In genomic region chrX:49164589-49165360, GRCh38 we compare ENCODE assay signal across 8 cellular contexts. TPM values are rescaled to one million over a fixed set of nuclear protein-coding genes. Genes with fewer than 3 reads are reported as not detected.
DNase-seq lines count a peak whose midpoint lies in the region; ATAC-seq and TF ChIP-seq lines count a peak whose summit lies in the region.

No MANE protein-coding gene starts in this region.

- H3K79me2 ChIP-seq in mammary epithelial cell (ENCODE audit: insufficient read depth, low read length): peaks cover 8% of the 10 kb centered on the region

- H2AFZ ChIP-seq in mammary epithelial cell (ENCODE audit: low read depth, low read length): no peak overlapping the region

- intact Hi-C loops in mammary epithelial cell (cut with micrococcal nuclease) (no loop called here), posterior vena cava (cut with DNase I) (loop anchor here in 1 of 2 donors (5.0 kb wide), 1 partner anchor 648 kb away; no protein-coding TSS in a partner anchor)

- H3K27me3 Mint-ChIP-seq in naive thymus-derived CD8-positive, alpha-beta T cell: no peaks in the 10 kb centered on the region

- H4K20me1 ChIP-seq in mammary epithelial cell (ENCODE audit: insufficient read depth, low read length): no peaks in the 10 kb centered on the region

- POLR2A ChIA-PET in HEK293 (lab: Yijun Ruan, JAX): interaction anchor here (1.5 kb wide), 1 partner anchor 26 kb away, joined by 4 read pairs; no protein-coding TSS in a partner anchor
- POLR2A ChIA-PET in naive thymus-derived CD8-positive, alpha-beta T cell (lab: Charles Lee): interaction anchor here (0.6 to 1.5 kb wide), 5 partner anchors 9 to 454 kb away, joined by 3 read pairs; partner anchors contain the start of gene GPKOW

- CTCF ChIA-PET in HEK293 (lab: Yijun Ruan, JAX): interaction anchor here (0.6 to 1.6 kb wide), 4 partner anchors 9 to 714 kb away, joined by 3 to 5 read pairs (median 4); no protein-coding TSS in a partner anchor
- CTCF ChIA-PET in mammary epithelial cell (lab: Charles Lee; ENCODE audit: low non-redundant PET): no interaction called here

- 86% methylated on average over 25 of the region's 31 CpGs for WGBS in mammary epithelial cell (ENCODE audit: low coverage, missing lambda C conversion rate)

- H3K27ac ChIP-seq in HEK293 (ENCODE audit: extremely low read depth, low read depth, low read length) (peak overlapping the region; percentile 73; the same call in 1 of the 2 replicates), mammary epithelial cell (ENCODE audit: insufficient read depth, low read depth, low read length) (no peak overlapping the region)

- H3K27me3 ChIP-seq in mammary epithelial cell (ENCODE audit: insufficient read depth, low read length): no peaks in the 10 kb centered on the region

- DNase-seq in AG08396 (ENCODE audit: low spot score): peak; percentile 12
- no peak for DNase-seq in mammary epithelial cell
- no peak for DNase-seq in naive thymus-derived CD8-positive, alpha-beta T cell
- DNase-seq in posterior vena cava (ENCODE audit: low spot score): no peak

- H3K9ac ChIP-seq in mammary epithelial cell (ENCODE audit: insufficient read depth, low read length): no peak overlapping the region

- H3K4me2 ChIP-seq in mammary epithelial cell (ENCODE audit: insufficient read depth, low read depth, low read length): peak overlapping the region; percentile 83

- H3K9me3 Mint-ChIP-seq in naive thymus-derived CD8-positive, alpha-beta T cell: no peaks in the 10 kb centered on the region

- in situ Hi-C loops in mammary epithelial cell (cut with MboI; ENCODE audit: low sequenced_read_pairs in 2 of 2): no loop called here

- no peak for TF ChIP-seq CTCF in HEK293 (tag by site-specific recombination; IDR thresholded peaks at IDR 0.05)
- no peak for TF ChIP-seq CTCF in mammary epithelial cell (conservative IDR thresholded peaks at IDR 0.05 in 1 of 2, IDR thresholded peaks at IDR 0.05 in 1 of 2; ENCODE audit: extremely low read depth in 1 of 2, insufficient read depth in 1 of 2, low read depth in 1 of 2, low read length in 2 of 2)

- peaks cover 15 to 36% (median 31%) of the 10 kb centered on the region in 4 donors for H3K4me1 Mint-ChIP-seq in naive thymus-derived CD8-positive, alpha-beta T cell

- no peaks in the 10 kb centered on the region for H3K36me3 Mint-ChIP-seq in naive thymus-derived CD8-positive, alpha-beta T cell

- H3K9me3 ChIP-seq in HEK293 (ENCODE audit: control insufficient read depth, insufficient read depth, low read depth, low read length) (no peaks in the 10 kb centered on the region), mammary epithelial cell (replicated peaks; ENCODE audit: insufficient read depth, low read length) (no peaks in the 10 kb centered on the region)

- peak overlapping the region in 9 of 10 donors; percentile 31 to 94 (median 92) for H3K27ac Mint-ChIP-seq in naive thymus-derived CD8-positive, alpha-beta T cell

- H3K4me1 ChIP-seq in HEK293 (ENCODE audit: control insufficient read depth, insufficient read depth, low read length): peaks cover 7% of the 10 kb centered on the region
- H3K4me1 ChIP-seq in mammary epithelial cell (ENCODE audit: insufficient read depth, low read length): peaks cover 7% of the 10 kb centered on the region

- BruUV-seq in mammary epithelial cell (replicated peaks; lab: Mats Ljungman, UMichigan): no TSS peak

- H3K4me3 ChIP-seq in HEK293 (ENCODE audit: low read depth, low read length) (no peak overlapping the region), mammary epithelial cell (replicated peaks in 1 of 3; ENCODE audit: insufficient read depth in 1 of 3, low read depth in 2 of 3, low read length in 3 of 3) (no peak overlapping the region)

- H3K4me3 Mint-ChIP-seq in naive thymus-derived CD8-positive, alpha-beta T cell: peak overlapping the region; percentile 29 to 86 (median 80)

- H3K36me3 ChIP-seq in HEK293 (ENCODE audit: control insufficient read depth in 2 of 2, insufficient read depth in 1 of 2, low read length in 2 of 2) (no peaks in the 10 kb centered on the region), mammary epithelial cell (ENCODE audit: insufficient read depth, low read length) (no peaks in the 10 kb centered on the region)

- dilution Hi-C loops in mammary epithelial cell (cut with HindIII; ENCODE audit: low sequenced_read_pairs): no loop called here

- ATAC-seq in naive thymus-derived CD8-positive, alpha-beta T cell: no peak
- no peak for ATAC-seq in GM21423 (IDR thresholded peaks at IDR 0.05; ENCODE audit: unreplicated experiment)
- no peak for ATAC-seq in GM19035 (IDR thresholded peaks at IDR 0.05; ENCODE audit: unreplicated experiment)
- ATAC-seq in GM21786 (IDR thresholded peaks at IDR 0.05; ENCODE audit: unreplicated experiment): no peak

TF ChIP-seq in HEK293, 187 proteins besides CTCF, POLR2A, EP300 and RAD21 (continues in another document):
- TF ChIP-seq KLF8 (tag by site-specific recombination; IDR thresholded peaks at IDR 0.05) (no peak), ZBTB17 (tag by site-specific recombination; IDR thresholded peaks at IDR 0.05) (no peak), ZFP69B (tag by site-specific recombination; IDR thresholded peaks at IDR 0.05) (no peak), ZNF48 (tag by site-specific recombination; IDR thresholded peaks at IDR 0.05) (no peak), ZNF571 (tag by site-specific recombination; IDR thresholded peaks at IDR 0.05) (no peak), ZSCAN23 (tag by site-specific recombination; IDR thresholded peaks at IDR 0.05) (no peak), ZNF114 (tag by site-specific recombination; IDR thresholded peaks at IDR 0.05) (no peak)
- TF ChIP-seq, protein P1, sequence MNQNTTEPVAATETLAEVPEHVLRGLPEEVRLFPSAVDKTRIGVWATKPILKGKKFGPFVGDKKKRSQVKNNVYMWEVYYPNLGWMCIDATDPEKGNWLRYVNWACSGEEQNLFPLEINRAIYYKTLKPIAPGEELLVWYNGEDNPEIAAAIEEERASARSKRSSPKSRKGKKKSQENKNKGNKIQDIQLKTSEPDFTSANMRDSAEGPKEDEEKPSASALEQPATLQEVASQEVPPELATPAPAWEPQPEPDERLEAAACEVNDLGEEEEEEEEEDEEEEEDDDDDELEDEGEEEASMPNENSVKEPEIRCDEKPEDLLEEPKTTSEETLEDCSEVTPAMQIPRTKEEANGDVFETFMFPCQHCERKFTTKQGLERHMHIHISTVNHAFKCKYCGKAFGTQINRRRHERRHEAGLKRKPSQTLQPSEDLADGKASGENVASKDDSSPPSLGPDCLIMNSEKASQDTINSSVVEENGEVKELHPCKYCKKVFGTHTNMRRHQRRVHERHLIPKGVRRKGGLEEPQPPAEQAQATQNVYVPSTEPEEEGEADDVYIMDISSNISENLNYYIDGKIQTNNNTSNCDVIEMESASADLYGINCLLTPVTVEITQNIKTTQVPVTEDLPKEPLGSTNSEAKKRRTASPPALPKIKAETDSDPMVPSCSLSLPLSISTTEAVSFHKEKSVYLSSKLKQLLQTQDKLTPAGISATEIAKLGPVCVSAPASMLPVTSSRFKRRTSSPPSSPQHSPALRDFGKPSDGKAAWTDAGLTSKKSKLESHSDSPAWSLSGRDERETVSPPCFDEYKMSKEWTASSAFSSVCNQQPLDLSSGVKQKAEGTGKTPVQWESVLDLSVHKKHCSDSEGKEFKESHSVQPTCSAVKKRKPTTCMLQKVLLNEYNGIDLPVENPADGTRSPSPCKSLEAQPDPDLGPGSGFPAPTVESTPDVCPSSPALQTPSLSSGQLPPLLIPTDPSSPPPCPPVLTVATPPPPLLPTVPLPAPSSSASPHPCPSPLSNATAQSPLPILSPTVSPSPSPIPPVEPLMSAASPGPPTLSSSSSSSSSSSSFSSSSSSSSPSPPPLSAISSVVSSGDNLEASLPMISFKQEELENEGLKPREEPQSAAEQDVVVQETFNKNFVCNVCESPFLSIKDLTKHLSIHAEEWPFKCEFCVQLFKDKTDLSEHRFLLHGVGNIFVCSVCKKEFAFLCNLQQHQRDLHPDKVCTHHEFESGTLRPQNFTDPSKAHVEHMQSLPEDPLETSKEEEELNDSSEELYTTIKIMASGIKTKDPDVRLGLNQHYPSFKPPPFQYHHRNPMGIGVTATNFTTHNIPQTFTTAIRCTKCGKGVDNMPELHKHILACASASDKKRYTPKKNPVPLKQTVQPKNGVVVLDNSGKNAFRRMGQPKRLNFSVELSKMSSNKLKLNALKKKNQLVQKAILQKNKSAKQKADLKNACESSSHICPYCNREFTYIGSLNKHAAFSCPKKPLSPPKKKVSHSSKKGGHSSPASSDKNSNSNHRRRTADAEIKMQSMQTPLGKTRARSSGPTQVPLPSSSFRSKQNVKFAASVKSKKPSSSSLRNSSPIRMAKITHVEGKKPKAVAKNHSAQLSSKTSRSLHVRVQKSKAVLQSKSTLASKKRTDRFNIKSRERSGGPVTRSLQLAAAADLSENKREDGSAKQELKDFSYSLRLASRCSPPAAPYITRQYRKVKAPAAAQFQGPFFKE (tag by site-specific recombination; IDR thresholded peaks at IDR 0.05; ENCODE audit: borderline replicate concordance): no peak

RNA-seq across cellular contexts. Expression of gene MAGIX, which starts 2.2 kb away (rescaled TPM):
- 1 to 10 TPM; 1.4 to 2.8 TPM for total RNA-seq in mammary epithelial cell
- polyA plus RNA-seq in mammary epithelial cell: 1.3 TPM
- not detected for polyA minus RNA-seq in mammary epithelial cell
- 1 to 10 TPM in 1 of 2 experiments, under 1 TPM in 1; 0.96 to 1.2 TPM for total RNA-seq in naive thymus-derived CD8-positive, alpha-beta T cell
- polyA plus RNA-seq in naive thymus-derived CD8-positive, alpha-beta T cell: under 1 TPM; 0.52 to 0.77 (median 0.71) TPM
- total RNA-seq in posterior vena cava: 1 to 10 TPM; 1.3 to 2.8 TPM

RNA-seq across cellular contexts. Expression of gene PLP2, which starts 6.9 kb away (rescaled TPM):
- total RNA-seq in mammary epithelial cell (100 to 1,000 TPM in 1 of 2 donors, 10 to 100 TPM in 1; 68.5 to 377 TPM), posterior vena cava (100 to 1,000 TPM; 187 to 238 TPM)
- polyA plus RNA-seq in mammary epithelial cell: 629 TPM
- 468 TPM for polyA minus RNA-seq in mammary epithelial cell
- total RNA-seq in naive thymus-derived CD8-positive, alpha-beta T cell: 1 to 10 TPM; 6.4 to 6.7 TPM
- polyA plus RNA-seq in naive thymus-derived CD8-positive, alpha-beta T cell: 100 to 1,000 TPM; 117 to 141 (median 119) TPM

RNA-seq across cellular contexts. Expression of gene PRICKLE3, which starts 21.4 kb away (rescaled TPM):
- total RNA-seq in mammary epithelial cell (10 to 100 TPM; 13.2 to 25.4 TPM), posterior vena cava (1 to 10 TPM; 7.3 to 8.0 TPM)
- 13.2 TPM for polyA plus RNA-seq in mammary epithelial cell
- polyA minus RNA-seq in mammary epithelial cell: 34.0 TPM
- total RNA-seq in naive thymus-derived CD8-positive, alpha-beta T cell: 10 to 100 TPM in 1 of 2 experiments, 1 to 10 TPM in 1; 8.5 to 10.1 TPM
- polyA plus RNA-seq in naive thymus-derived CD8-positive, alpha-beta T cell: 1 to 10 TPM; 1.3 to 2.9 (median 2.0) TPM

RNA-seq across cellular contexts. Expression of gene SYP, which starts 35.2 kb away (rescaled TPM):
- total RNA-seq in mammary epithelial cell (under 1 TPM in 1 of 2 donors, not detected in 1; 0.49 TPM), posterior vena cava (1 to 10 TPM; 1.1 to 1.5 TPM)
- 0.09 TPM for polyA plus RNA-seq in mammary epithelial cell
- polyA minus RNA-seq in mammary epithelial cell: not detected
- under 1 TPM; 0.34 to 0.58 TPM for total RNA-seq in naive thymus-derived CD8-positive, alpha-beta T cell
- under 1 TPM; 0.27 to 0.41 (median 0.40) TPM for polyA plus RNA-seq in naive thymus-derived CD8-positive, alpha-beta T cell

RNA-seq across cellular contexts. Expression of gene GPKOW, which starts 41.2 kb away (rescaled TPM):
- total RNA-seq in mammary epithelial cell (10 to 100 TPM; 12.8 to 18.7 TPM), posterior vena cava (10 to 100 TPM; 12.9 to 15.9 TPM)
- 18.8 TPM for polyA plus RNA-seq in mammary epithelial cell
- 10.1 TPM for polyA minus RNA-seq in mammary epithelial cell
- 10 to 100 TPM; 18.2 to 18.6 TPM for total RNA-seq in naive thymus-derived CD8-positive, alpha-beta T cell
- 10 to 100 TPM; 17.7 to 31.1 (median 27.9) TPM for polyA plus RNA-seq in naive thymus-derived CD8-positive, alpha-beta T cell

Comparison
In these comparisons a context has a peak if more than half of its experiments do, and no peak if none do; other contexts are left out.
1. RNA of gene PLP2, which starts 6.9 kb away (total RNA-seq): 68.5 to 377 TPM in mammary epithelial cell and 187 to 238 TPM in posterior vena cava; 6.4 to 6.7 TPM in naive thymus-derived CD8-positive, alpha-beta T cell; every median in the first group is over 4 times any median in the second.